In genomic region chr2:25331686-25332365, GRCh38 we compare ENCODE assay signal across 9 cellular contexts. TPM values are rescaled to one million over a fixed set of nuclear protein-coding genes. Genes with fewer than 3 reads are reported as not detected.
A peak's percentile ranks its signal among the peaks of the same experiment; 100 is the strongest.
DNase-seq lines count a peak whose midpoint lies in the region; ATAC-seq and TF ChIP-seq lines count a peak whose summit lies in the region.
"Had no signal": no experiment of that assay in that cellular context is flagged by ENCODE, and none has a peak within 500 bp of the region (broad histone marks: within the 10 kb centered on the region; RNA-seq: fewer than 3 reads in every experiment).

No MANE protein-coding gene starts in this region.

- peaks cover 6 to 40% of the 10 kb centered on the region in 2 donors for H3K4me1 ChIP-seq in muscle layer of duodenum (ENCODE audit: control insufficient read depth in 1 of 2, insufficient read depth in 2 of 2, low read length in 2 of 2)

- TF ChIP-seq POLR2A in erythroblast (IDR thresholded peaks at IDR 0.05; ENCODE audit: low read length), result no peak

- peaks cover 47% of the 10 kb centered on the region for H3K4me1 Mint-ChIP-seq in activated T-helper 17 cell treated with anti-CD3 and anti-CD28 coated beads, Interleukin-2, amount 50 U/mL, for 72 hours
- peaks cover 75% of the 10 kb centered on the region for H3K4me1 Mint-ChIP-seq in stimulated activated effector memory CD8-positive, alpha-beta T cell treated with anti-CD3 and anti-CD28 coated beads, Interleukin-12 subunit alpha, Interleukin-12 subunit beta, amount 100 ng/mL, for 72 hours

- H3K27me3 ChIP-seq in muscle layer of duodenum (ENCODE audit: low read depth, low read length), result no peaks in the 10 kb centered on the region

- H3K4me3 ChIP-seq in muscle layer of duodenum (ENCODE audit: low read depth in 1 of 2, low read length in 2 of 2), result no peak overlapping the region

- peaks cover 24% of the 10 kb centered on the region for H3K36me3 Mint-ChIP-seq in activated T-helper 17 cell treated with anti-CD3 and anti-CD28 coated beads, Interleukin-2, amount 50 U/mL, for 72 hours (ENCODE audit: low read depth)
- H3K36me3 Mint-ChIP-seq in stimulated activated effector memory CD8-positive, alpha-beta T cell treated with anti-CD3 and anti-CD28 coated beads, Interleukin-12 subunit alpha, Interleukin-12 subunit beta, amount 100 ng/mL, for 72 hours, result peaks cover 41% of the 10 kb centered on the region

- no peaks in the 10 kb centered on the region for H3K27me3 Mint-ChIP-seq in activated T-helper 17 cell treated with anti-CD3 and anti-CD28 coated beads, Interleukin-2, amount 50 U/mL, for 72 hours

- H3K27ac ChIP-seq in muscle layer of duodenum (ENCODE audit: low read length), result peak overlapping the region; percentile 1

- DNase-seq in activated gamma-delta T cell treated with anti-CD3 and anti-CD28 coated beads, Interleukin-2, amount 50 U/mL, for 16 hours (ENCODE audit: low read depth), result peak; percentile 51
- DNase-seq in activated gamma-delta T cell (lab: John Stamatoyannopoulos, UW) (no peak), erythroblast (lab: John Stamatoyannopoulos, UW) (no peak), DMS79 (lab: John Stamatoyannopoulos, UW) (no peak)
- no peak for DNase-seq in stimulated activated effector memory CD8-positive, alpha-beta T cell treated with anti-CD3 and anti-CD28 coated beads, Interleukin-12 subunit alpha, Interleukin-12 subunit beta, amount 100 ng/mL, for 72 hours (ENCODE audit: low spot score in 2 of 2)
- DNase-seq: NCI-H1105 had no signal

- peak overlapping the region; percentile 36 for H3K27ac Mint-ChIP-seq in activated T-helper 17 cell treated with anti-CD3 and anti-CD28 coated beads, Interleukin-2, amount 50 U/mL, for 72 hours
- H3K27ac Mint-ChIP-seq in stimulated activated effector memory CD8-positive, alpha-beta T cell treated with anti-CD3 and anti-CD28 coated beads, Interleukin-12 subunit alpha, Interleukin-12 subunit beta, amount 100 ng/mL, for 72 hours, result peak overlapping the region; percentile 81

- H3K9me3 Mint-ChIP-seq in activated T-helper 17 cell treated with anti-CD3 and anti-CD28 coated beads, Interleukin-2, amount 50 U/mL, for 72 hours, result peaks cover 9% of the 10 kb centered on the region
- peaks cover 10% of the 10 kb centered on the region for H3K9me3 Mint-ChIP-seq in stimulated activated effector memory CD8-positive, alpha-beta T cell treated with anti-CD3 and anti-CD28 coated beads, Interleukin-12 subunit alpha, Interleukin-12 subunit beta, amount 100 ng/mL, for 72 hours

- peak; percentile 89 for ATAC-seq in activated T-helper 17 cell treated with anti-CD3 and anti-CD28 coated beads, Interleukin-2, amount 50 U/mL, for 72 hours (replicated peaks)
- peak; percentile 84 for ATAC-seq in stimulated activated effector memory CD8-positive, alpha-beta T cell treated with anti-CD3 and anti-CD28 coated beads, Interleukin-12 subunit alpha, Interleukin-12 subunit beta, amount 100 ng/mL, for 72 hours
- no peak for ATAC-seq in GM21528 (IDR thresholded peaks at IDR 0.05; ENCODE audit: low FRiP score, unreplicated experiment)

- peak overlapping the region; percentile 29 for H3K4me3 Mint-ChIP-seq in activated T-helper 17 cell treated with anti-CD3 and anti-CD28 coated beads, Interleukin-2, amount 50 U/mL, for 72 hours
- no peak overlapping the region for H3K4me3 Mint-ChIP-seq in stimulated activated effector memory CD8-positive, alpha-beta T cell treated with anti-CD3 and anti-CD28 coated beads, Interleukin-12 subunit alpha, Interleukin-12 subunit beta, amount 100 ng/mL, for 72 hours

- H3K36me3 ChIP-seq in muscle layer of duodenum (ENCODE audit: control insufficient read depth in 1 of 2, insufficient read depth in 2 of 2, low read length in 2 of 2), result peaks cover 0 to 6% of the 10 kb centered on the region in 2 donors

- H3K9me3 ChIP-seq in muscle layer of duodenum (ENCODE audit: control insufficient read depth in 1 of 2, low read length in 2 of 2), result peaks cover 0 to 2% of the 10 kb centered on the region in 2 donors

RNA-seq across cellular contexts. Expression of gene DNMT3A, which starts 9.9 kb away (rescaled TPM):
- 10 to 100 TPM; 55.2 to 64.6 TPM for total RNA-seq in activated T-helper 17 cell treated with anti-CD3 and anti-CD28 coated beads, Interleukin-2, amount 50 U/mL, for 72 hours
